ENCODE assay signal across 8 cellular contexts in genomic region chr7:83271212-83272099, GRCh38.
DNase-seq lines count a peak whose midpoint lies in the region; ATAC-seq and TF ChIP-seq lines count a peak whose summit lies in the region.

No MANE protein-coding gene starts in this region.

- CTCF ChIA-PET in mammary epithelial cell (lab: Charles Lee; ENCODE audit: low non-redundant PET) = no interaction called here

- H3K4me3 ChIP-seq in mammary epithelial cell (replicated peaks in 1 of 3; ENCODE audit: insufficient read depth in 1 of 3, low read depth in 2 of 3, low read length in 3 of 3) (no peak overlapping the region), colonic mucosa (no peak overlapping the region), Karpas-422 (ENCODE audit: low read length) (no peak overlapping the region)

- H3K4me1 ChIP-seq in mammary epithelial cell (ENCODE audit: insufficient read depth, low read length) (no peaks in the 10 kb centered on the region), colonic mucosa (no peaks in the 10 kb centered on the region), Karpas-422 (ENCODE audit: low read length) (no peaks in the 10 kb centered on the region)

- H3K4me2 ChIP-seq in mammary epithelial cell (ENCODE audit: insufficient read depth, low read depth, low read length) = no peak overlapping the region
- no peak overlapping the region for H3K4me2 ChIP-seq in Karpas-422 (ENCODE audit: low read depth, low read length, poor library complexity, severe bottlenecking)

- H3K9me3 ChIP-seq in mammary epithelial cell (replicated peaks; ENCODE audit: insufficient read depth, low read length) (no peaks in the 10 kb centered on the region), colonic mucosa (no peaks in the 10 kb centered on the region), Karpas-422 (ENCODE audit: low read length) (peaks cover 18% of the 10 kb centered on the region; the same call in 1 of the 2 replicates)

- BruUV-seq in mammary epithelial cell (replicated peaks; lab: Mats Ljungman, UMichigan) = no TSS peak

- H3K9ac ChIP-seq in mammary epithelial cell (ENCODE audit: insufficient read depth, low read length) = no peak overlapping the region
- no peak overlapping the region for H3K9ac ChIP-seq in colonic mucosa (ENCODE audit: low read depth in 2 of 2, low read length in 2 of 2)
- no peak overlapping the region for H3K9ac ChIP-seq in Karpas-422 (ENCODE audit: low read length)

- H3K27ac ChIP-seq in mammary epithelial cell (ENCODE audit: insufficient read depth, low read depth, low read length) (no peak overlapping the region), colonic mucosa (no peak overlapping the region), Karpas-422 (ENCODE audit: low read length) (no peak overlapping the region)

- intact Hi-C loops in mammary epithelial cell (cut with micrococcal nuclease) (loop anchor here (1.0 kb wide), 2 partner anchors 461 to 531 kb away; no protein-coding TSS in a partner anchor), colonic mucosa (cut with DNase I) (loop anchor here (2.0 kb wide), 1 partner anchor 461 kb away; no protein-coding TSS in a partner anchor)

- no peak overlapping the region for H2AFZ ChIP-seq in mammary epithelial cell (ENCODE audit: low read depth, low read length)
- H2AFZ ChIP-seq in Karpas-422 (ENCODE audit: low read length) = no peak overlapping the region

- H4K20me1 ChIP-seq in mammary epithelial cell (ENCODE audit: insufficient read depth, low read length) = no peaks in the 10 kb centered on the region
- H4K20me1 ChIP-seq in Karpas-422 (ENCODE audit: insufficient read depth, low read depth, low read length) = no peaks in the 10 kb centered on the region

- no peaks in the 10 kb centered on the region for H3K9me2 ChIP-seq in Karpas-422 (replicated peaks; ENCODE audit: insufficient read depth, low read length)

- no peaks in the 10 kb centered on the region for H3K36me3 ChIP-seq in mammary epithelial cell (ENCODE audit: insufficient read depth, low read length)
- H3K36me3 ChIP-seq in colonic mucosa = no peaks in the 10 kb centered on the region
- H3K36me3 ChIP-seq in Karpas-422 (ENCODE audit: insufficient read depth, low read length) = no peaks in the 10 kb centered on the region

- H3K27me3 ChIP-seq in mammary epithelial cell (ENCODE audit: insufficient read depth, low read length) (no peaks in the 10 kb centered on the region), colonic mucosa (no peaks in the 10 kb centered on the region), Karpas-422 (ENCODE audit: low read length) (no peaks in the 10 kb centered on the region)

- peak; percentile 48 to 74 for TF ChIP-seq CTCF in mammary epithelial cell (conservative IDR thresholded peaks at IDR 0.05 in 1 of 2, IDR thresholded peaks at IDR 0.05 in 1 of 2; ENCODE audit: extremely low read depth in 1 of 2, insufficient read depth in 1 of 2, low read depth in 1 of 2, low read length in 2 of 2)
- TF ChIP-seq CTCF in colonic mucosa (IDR thresholded peaks at IDR 0.05) = no peak

- H3K79me2 ChIP-seq in mammary epithelial cell (ENCODE audit: insufficient read depth, low read length) (no peaks in the 10 kb centered on the region), Karpas-422 (ENCODE audit: low read length) (no peaks in the 10 kb centered on the region)

- ATAC-seq in GM19395 (IDR thresholded peaks at IDR 0.05; ENCODE audit: unreplicated experiment) = no peak

- dilution Hi-C loops in mammary epithelial cell (cut with HindIII; ENCODE audit: low sequenced_read_pairs) = no loop called here

- in situ Hi-C loops in mammary epithelial cell (cut with MboI; ENCODE audit: low sequenced_read_pairs in 2 of 2) = loop anchor here (10.0 to 25.0 kb wide), 3 partner anchors 459 to 537 kb away; no protein-coding TSS in a partner anchor

- WGBS in mammary epithelial cell (ENCODE audit: low coverage, missing lambda C conversion rate) = 87% methylated on average over 5 of the region's 5 CpGs

- peak; percentile 63 for DNase-seq in NCI-H2107 treated with DMSO at 0.1 percent for 48 hours (lab: John Stamatoyannopoulos, UW; ENCODE audit: unreplicated experiment)
- no peak for DNase-seq in NCI-H2107 (lab: John Stamatoyannopoulos, UW)
- peak; percentile 39 for DNase-seq in NCI-H226
- DNase-seq in mammary epithelial cell = peak; percentile 22
- peak; percentile 18 for DNase-seq in non-pigmented ciliary epithelial cell (ENCODE audit: low read depth)
- no peak for DNase-seq in colonic mucosa
- DNase-seq in Karpas-422 = no peak

Comparison
In these comparisons a context has a peak if more than half of its experiments do, and no peak if none do; other contexts are left out.
1. DNase-seq: peak in NCI-H2107 treated with DMSO at 0.1 percent for 48 hours (single experiment), NCI-H226 (single experiment), mammary epithelial cell (single experiment) and non-pigmented ciliary epithelial cell (single experiment); none in NCI-H2107 (single experiment), colonic mucosa (single experiment) and Karpas-422 (single experiment).